12 cellular contexts compared by ENCODE assay signal in the genomic region with DNA sequence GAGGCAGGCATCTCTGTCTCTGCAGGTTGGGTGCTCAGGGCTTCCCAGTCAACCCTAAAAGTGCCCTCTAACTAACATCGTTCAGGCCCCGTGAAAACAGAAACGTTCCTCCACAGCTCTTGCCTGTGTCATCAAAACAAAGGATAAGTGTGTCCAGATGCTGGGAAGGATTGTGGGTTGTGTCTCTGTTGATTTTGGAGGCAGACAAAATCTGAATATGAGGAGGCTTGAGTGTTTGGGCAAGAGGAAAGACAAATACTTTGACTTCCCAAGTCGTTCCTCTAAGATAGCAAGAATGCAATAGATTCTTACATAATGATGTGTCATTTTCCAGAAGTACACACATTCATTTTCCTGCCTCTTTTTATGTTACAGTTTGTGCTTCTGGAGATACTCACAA. TPM values are rescaled to one million over a fixed set of nuclear protein-coding genes. Genes with fewer than 3 reads are reported as not detected.
DNase-seq lines count a peak whose midpoint lies in the region; ATAC-seq and TF ChIP-seq lines count a peak whose summit lies in the region.
"Had no signal": no experiment of that assay in that cellular context is flagged by ENCODE, and none has a peak within 500 bp of the region (broad histone marks: within the 10 kb centered on the region; RNA-seq: fewer than 3 reads in every experiment).

No MANE protein-coding gene starts in this region.

- H4K20me1 ChIP-seq in smooth muscle cell (ENCODE audit: low read depth), result no peaks in the 10 kb centered on the region

- H3K9me3 ChIP-seq in smooth muscle cell (replicated peaks; ENCODE audit: low read depth), result no peaks in the 10 kb centered on the region

- no peak overlapping the region for H3K27ac ChIP-seq in smooth muscle cell (ENCODE audit: low read depth)
- H3K27ac ChIP-seq: WERI-Rb-1 had no signal

- no peak overlapping the region for H3K4me3 ChIP-seq in fibroblast of pulmonary artery (replicated peaks; ENCODE audit: low read depth, low read length)
- H3K4me3 ChIP-seq in smooth muscle cell, result no peak overlapping the region
- H3K4me3 ChIP-seq: dorsolateral prefrontal cortex had no signal

- H3K4me1 ChIP-seq in smooth muscle cell (ENCODE audit: low read depth), result no peaks in the 10 kb centered on the region

- no peaks in the 10 kb centered on the region for H3K27me3 ChIP-seq in smooth muscle cell (ENCODE audit: low read depth)

- no peak for ATAC-seq in GM21447 (IDR thresholded peaks at IDR 0.05; ENCODE audit: unreplicated experiment)
- ATAC-seq in HG02763 (IDR thresholded peaks at IDR 0.05; ENCODE audit: unreplicated experiment), result no peak
- no peak for ATAC-seq in HG03378 (IDR thresholded peaks at IDR 0.05; ENCODE audit: unreplicated experiment)
- ATAC-seq: naive thymus-derived CD8-positive, alpha-beta T cell; right cardiac atrium; stimulated activated naive CD8-positive, alpha-beta T cell treated with anti-CD3 and anti-CD28 coated beads, Interleukin-15, amount 100 ng/mL, for 72 hours had no signal

- WGBS in smooth muscle cell (ENCODE audit: low lambda C conversion rate), result 31% methylated on average over 4 of the region's 4 CpGs

- H3K4me2 ChIP-seq in smooth muscle cell, result peak overlapping the region; percentile 19

- no peaks in the 10 kb centered on the region for H3F3A ChIP-seq in smooth muscle cell (ENCODE audit: low read depth)

- no peak overlapping the region for H3K9ac ChIP-seq in smooth muscle cell (ENCODE audit: low read depth)

- TF ChIP-seq CTCF in fibroblast of pulmonary artery (IDR thresholded peaks at IDR 0.05; ENCODE audit: low read length, missing control alignments) (no peak), smooth muscle cell (IDR thresholded peaks at IDR 0.05; ENCODE audit: borderline replicate concordance, insufficient read depth, poor library complexity, severe bottlenecking) (no peak)

- H3K79me2 ChIP-seq in smooth muscle cell (ENCODE audit: low read depth), result no peaks in the 10 kb centered on the region

- DNase-seq in EL (peak; percentile 77), amniotic epithelial cell (ENCODE audit: low read depth) (peak; percentile 43), fibroblast of pulmonary artery (ENCODE audit: low read depth) (peak; percentile 76), smooth muscle cell (lab: John Stamatoyannopoulos, UW; ENCODE audit: unreplicated experiment) (no peak)
- DNase-seq: dorsolateral prefrontal cortex; naive thymus-derived CD8-positive, alpha-beta T cell; right cardiac atrium; stimulated activated naive CD8-positive, alpha-beta T cell treated with anti-CD3 and anti-CD28 coated beads, Interleukin-15, amount 100 ng/mL, for 72 hours; WERI-Rb-1 had no signal

- no peak overlapping the region for H2AFZ ChIP-seq in smooth muscle cell (ENCODE audit: low read depth)

- no peaks in the 10 kb centered on the region for H3K36me3 ChIP-seq in smooth muscle cell (ENCODE audit: low read depth)
- H3K36me3 ChIP-seq: WERI-Rb-1 had no signal

RNA-seq across cellular contexts. Expression of a gene that starts 52.9 kb away (rescaled TPM):
- 0.09 and 3.2 TPM in 2 replicates for total RNA-seq in smooth muscle cell
- 0.45 and 2.6 TPM in 2 replicates for polyA plus RNA-seq in smooth muscle cell
- total RNA-seq: naive thymus-derived CD8-positive, alpha-beta T cell had no signal
- polyA plus RNA-seq: naive thymus-derived CD8-positive, alpha-beta T cell had no signal
